ENCODE assay signal across 8 cellular contexts in the genomic region with DNA sequence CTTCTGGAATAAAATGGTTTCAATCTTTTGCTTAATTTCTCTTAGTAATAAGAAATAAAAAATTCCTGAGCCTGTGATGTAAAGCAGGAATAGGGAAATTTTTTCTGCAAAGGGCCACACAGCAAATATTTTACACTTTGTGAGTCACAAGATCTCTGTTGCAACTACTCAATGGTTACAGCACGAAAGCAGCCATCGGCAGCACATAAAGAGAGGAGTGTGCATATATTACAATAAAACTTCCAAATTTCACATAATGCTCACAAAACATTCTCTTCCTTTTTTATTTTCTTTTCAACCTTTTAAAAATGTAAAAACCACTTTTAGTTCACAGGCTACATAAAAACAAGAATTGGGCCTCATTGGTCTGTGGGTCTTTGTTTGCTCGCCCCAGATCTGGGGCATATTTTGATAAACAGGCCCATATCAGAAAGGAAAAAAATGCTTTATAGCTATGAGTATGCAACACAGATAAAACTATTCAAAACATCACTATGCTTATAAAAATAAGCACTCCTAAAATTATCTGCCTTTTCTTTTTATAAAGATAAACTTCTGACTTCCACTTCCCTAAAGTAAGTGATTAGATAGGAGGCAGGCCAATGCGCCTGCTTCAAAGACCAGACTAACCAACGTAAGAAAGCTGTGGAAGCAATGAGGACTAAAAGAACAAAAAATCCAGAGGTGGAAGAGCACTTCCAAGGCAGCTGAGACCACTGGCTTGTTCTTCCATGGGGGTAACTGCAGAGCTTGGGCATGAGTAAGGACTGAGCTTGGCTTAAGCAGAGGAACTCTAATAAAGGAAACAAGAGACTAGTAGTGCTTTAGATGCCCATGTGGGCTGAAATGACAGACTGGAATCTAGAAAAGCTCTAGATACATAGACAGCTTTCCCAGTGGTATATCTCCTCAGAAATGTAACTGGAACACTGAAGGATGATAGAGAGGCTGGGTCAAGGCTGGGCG. TPM values are rescaled to one million over a fixed set of nuclear protein-coding genes. Genes with fewer than 3 reads are reported as not detected.
DNase-seq lines count a peak whose midpoint lies in the region; ATAC-seq, FAIRE-seq and TF ChIP-seq lines count a peak whose summit lies in the region.

No MANE protein-coding gene starts in this region.

- 87 to 91% methylated on average over 5 to 6 of the region's 6 CpGs for WGBS in endodermal cell (ENCODE audit: insufficient coverage in 1 of 2, insufficient read length in 1 of 2), 2 experiments
- WGBS in thyroid gland, 2 donors, result 67 to 72% methylated on average over 6 of the region's 6 CpGs

- H3K27ac Mint-ChIP-seq in endodermal cell, result peak overlapping the region; percentile 69
- no peak overlapping the region for H3K27ac Mint-ChIP-seq in activated CD8-positive, alpha-beta T cell treated with anti-CD3 and anti-CD28 coated beads for 36 hours

- H3K4me1 ChIP-seq in endodermal cell (ENCODE audit: control insufficient read depth, insufficient read depth, low read length) (no peaks in the 10 kb centered on the region), thyroid gland (peaks cover 8 to 12% of the 10 kb centered on the region in 2 donors)

- peaks cover 2% of the 10 kb centered on the region for H3K9me3 Mint-ChIP-seq in endodermal cell
- no peaks in the 10 kb centered on the region for H3K9me3 Mint-ChIP-seq in activated CD8-positive, alpha-beta T cell treated with anti-CD3 and anti-CD28 coated beads for 36 hours

- no peak for DNase-seq in GM18507 (ENCODE audit: extremely low spot score, insufficient read length, low read depth)
- DNase-seq in NB4 (ENCODE audit: low read depth), result peak; percentile 61
- DNase-seq in endodermal cell, result no peak
- DNase-seq in sciatic nerve (ENCODE audit: low spot score), result no peak
- no peak for DNase-seq in activated CD8-positive, alpha-beta T cell treated with anti-CD3 and anti-CD28 coated beads for 36 hours
- no peak for DNase-seq in thyroid gland
- DNase-seq in NK-92 (lab: John Stamatoyannopoulos, UW; ENCODE audit: unreplicated experiment), result no peak

- no peaks in the 10 kb centered on the region for H3K27me3 Mint-ChIP-seq in endodermal cell (ENCODE audit: insufficient read depth)
- no peaks in the 10 kb centered on the region for H3K27me3 Mint-ChIP-seq in activated CD8-positive, alpha-beta T cell treated with anti-CD3 and anti-CD28 coated beads for 36 hours

- ATAC-seq in sciatic nerve (peak; percentile 63), esophagus mucosa (no peak)
- no peak for ATAC-seq in activated CD8-positive, alpha-beta T cell treated with anti-CD3 and anti-CD28 coated beads for 36 hours

- H3K36me3 Mint-ChIP-seq in endodermal cell (ENCODE audit: low read depth), result peaks cover 7% of the 10 kb centered on the region
- H3K36me3 Mint-ChIP-seq in activated CD8-positive, alpha-beta T cell treated with anti-CD3 and anti-CD28 coated beads for 36 hours (ENCODE audit: low read depth), result peaks cover 27% of the 10 kb centered on the region

- H3K4me1 Mint-ChIP-seq in endodermal cell, result peaks cover 7% of the 10 kb centered on the region
- peaks cover 68% of the 10 kb centered on the region for H3K4me1 Mint-ChIP-seq in activated CD8-positive, alpha-beta T cell treated with anti-CD3 and anti-CD28 coated beads for 36 hours (ENCODE audit: low read depth)

- TF ChIP-seq CTCF in NB4 (IDR thresholded peaks at IDR 0.05; ENCODE audit: low read depth, low read length) (no peak), endodermal cell (conservative IDR thresholded peaks at IDR 0.05) (no peak), thyroid gland (IDR thresholded peaks at IDR 0.05) (no peak)
- no peak for TF ChIP-seq CTCF in activated CD8-positive, alpha-beta T cell treated with anti-CD3 and anti-CD28 coated beads for 36 hours (IDR thresholded peaks at IDR 0.05)

- TF ChIP-seq POLR2A in NB4 (IDR thresholded peaks at IDR 0.05; ENCODE audit: extremely low read depth, insufficient read length) (no peak), thyroid gland (IDR thresholded peaks at IDR 0.05) (no peak)

- no peak overlapping the region for H3K9ac ChIP-seq in endodermal cell (ENCODE audit: extremely low read depth, low read length, poor library complexity, severe bottlenecking)

- H3K4me3 ChIP-seq in NB4 (ENCODE audit: low read depth, low read length) (no peak overlapping the region), endodermal cell (ENCODE audit: low read length) (no peak overlapping the region), thyroid gland (replicated peaks in 1 of 3) (no peak overlapping the region)

- H3K9me3 ChIP-seq in endodermal cell (ENCODE audit: control insufficient read depth, low read length), result no peaks in the 10 kb centered on the region
- no peaks in the 10 kb centered on the region for H3K9me3 ChIP-seq in thyroid gland

- POLR2A ChIA-PET in activated CD8-positive, alpha-beta T cell treated with anti-CD3 and anti-CD28 coated beads for 36 hours (lab: Charles Lee), result interaction anchor here (1.4 kb wide), 1 partner anchor 9 kb away, joined by 4 read pairs; no protein-coding TSS in a partner anchor

- CTCF ChIA-PET in activated CD8-positive, alpha-beta T cell treated with anti-CD3 and anti-CD28 coated beads for 36 hours (lab: Charles Lee), result interaction anchor here (1.0 to 1.7 kb wide), 2 partner anchors 18 to 27 kb away, joined by 3 to 4 read pairs; a partner anchor contains a TSS

- no peak overlapping the region for H3K27ac ChIP-seq in endodermal cell (ENCODE audit: low read depth, low read length)
- H3K27ac ChIP-seq in thyroid gland, result no peak overlapping the region

- peak; percentile 68 for FAIRE-seq in GM18507 (lab: Jason Lieb, UNC)

- no peaks in the 10 kb centered on the region for H3K27me3 ChIP-seq in endodermal cell (ENCODE audit: control insufficient read depth, insufficient read depth, low read length, poor library complexity, severe bottlenecking)
- H3K27me3 ChIP-seq in thyroid gland, result no peaks in the 10 kb centered on the region

- H3K4me3 Mint-ChIP-seq in endodermal cell, result no peak overlapping the region
- no peak overlapping the region for H3K4me3 Mint-ChIP-seq in activated CD8-positive, alpha-beta T cell treated with anti-CD3 and anti-CD28 coated beads for 36 hours

- intact Hi-C loops in sciatic nerve (cut with DNase I), result no loop called here
- intact Hi-C loops in activated CD8-positive, alpha-beta T cell treated with anti-CD3 and anti-CD28 coated beads for 36 hours (cut with micrococcal nuclease), result no loop called here
- intact Hi-C loops in thyroid gland (cut with DNase I), result no loop called here

- peaks cover 6% of the 10 kb centered on the region for H3K36me3 ChIP-seq in endodermal cell (ENCODE audit: control insufficient read depth, insufficient read depth, low read length)
- peaks cover 0 to 3% of the 10 kb centered on the region in 2 donors for H3K36me3 ChIP-seq in thyroid gland

RNA-seq across cellular contexts. Expression of a gene that starts 26.4 kb away (rescaled TPM):
- total RNA-seq in endodermal cell (10 to 100 TPM; 32.5 to 32.9 TPM), sciatic nerve (137 TPM), thyroid gland (100 to 1,000 TPM; 115 to 165 (median 131) TPM), esophagus mucosa (76.2 TPM)
- 23.6 TPM for polyA plus RNA-seq in endodermal cell (2013, experiment 1 of 2)
- 25.3 TPM for polyA plus RNA-seq in endodermal cell (2013, experiment 2 of 2)
- 100 to 1,000 TPM in 1 of 2 experiments, 10 to 100 TPM in 1; 97.5 to 101 TPM for total RNA-seq in activated CD8-positive, alpha-beta T cell treated with anti-CD3 and anti-CD28 coated beads for 36 hours
